ENCODE assay signal across 8 cellular contexts in genomic region chr11:75768112-75768908, GRCh38. TPM values are rescaled to one million over a fixed set of nuclear protein-coding genes. Genes with fewer than 3 reads are reported as not detected.
A peak's percentile ranks its signal among the peaks of the same experiment; 100 is the strongest.
DNase-seq lines count a peak whose midpoint lies in the region; ATAC-seq lines count a peak whose summit lies in the region.

Gene DGAT2, plus strand, starts transcription at chr11:75768778. Its CDS starts 214 bp downstream, at chr11:75768992.

- H3K27ac ChIP-seq in CD4-positive, CD25-positive, alpha-beta regulatory T cell (ENCODE audit: insufficient read depth, low read length, poor library complexity, severe bottlenecking) = no peak within 1 kb of the TSS
- H3K27ac ChIP-seq in ectodermal cell (ENCODE audit: insufficient read depth, low read depth, low read length, poor library complexity, severe bottlenecking) = no peak within 1 kb of the TSS

- peak within 1 kb of the TSS; percentile 1 to 83 (median 17) for H3K27ac Mint-ChIP-seq in CD4-positive, CD25-positive, alpha-beta regulatory T cell
- H3K27ac Mint-ChIP-seq in memory B cell = peak within 1 kb of the TSS; percentile 99

- peak within 1 kb of the TSS; percentile 77 to 90 (median 83) for H3K4me3 Mint-ChIP-seq in CD4-positive, CD25-positive, alpha-beta regulatory T cell
- peak within 1 kb of the TSS; percentile 86 for H3K4me3 Mint-ChIP-seq in memory B cell

- H3K4me1 Mint-ChIP-seq in CD4-positive, CD25-positive, alpha-beta regulatory T cell = peaks cover 0 to 22% (median 11%) of the 10 kb centered on the region in 4 donors
- H3K4me1 Mint-ChIP-seq in memory B cell = peaks cover 42% of the 10 kb centered on the region

- H3K27me3 ChIP-seq in CD4-positive, CD25-positive, alpha-beta regulatory T cell (ENCODE audit: control insufficient read depth, insufficient read depth, low read length) = no peaks in the 10 kb centered on the region
- H3K27me3 ChIP-seq in ectodermal cell (ENCODE audit: control insufficient read depth, insufficient read depth, low read length, poor library complexity, severe bottlenecking) = peaks cover 43% of the 10 kb centered on the region

- peak within 1 kb of the TSS; percentile 48 for H3K4me3 ChIP-seq in CD4-positive, CD25-positive, alpha-beta regulatory T cell (ENCODE audit: low read depth, low read length)
- peak within 1 kb of the TSS; percentile 35 for H3K4me3 ChIP-seq in ectodermal cell (ENCODE audit: insufficient read depth, low read depth, low read length)

- H3K4me1 ChIP-seq in CD4-positive, CD25-positive, alpha-beta regulatory T cell (ENCODE audit: control insufficient read depth, insufficient read depth, low read length, poor library complexity, severe bottlenecking) = peaks cover 19% of the 10 kb centered on the region
- H3K4me1 ChIP-seq in ectodermal cell (ENCODE audit: control insufficient read depth, insufficient read depth, low read length) = peaks cover 18% of the 10 kb centered on the region

- H3K27me3 Mint-ChIP-seq in CD4-positive, CD25-positive, alpha-beta regulatory T cell = peaks cover 20% of the 10 kb centered on the region
- H3K27me3 Mint-ChIP-seq in memory B cell = no peaks in the 10 kb centered on the region

- DNase-seq in CD4-positive, CD25-positive, alpha-beta regulatory T cell = peak; percentile 46 to 84 (median 68)
- peak; percentile 59 for DNase-seq in NCI-H748 treated with DMSO at 0.1 percent for 48 hours (lab: John Stamatoyannopoulos, UW)
- peak; percentile 70 to 75 for DNase-seq in activated CD4-positive, alpha-beta T cell treated with anti-CD3 and anti-CD28 coated beads, Interleukin-2, amount 50 U/mL, for 48 hours
- DNase-seq in memory B cell (ENCODE audit: low spot score in 2 of 2) = peak; percentile 82 to 91
- peak; percentile 20 for DNase-seq in stimulated activated CD8-positive, alpha-beta memory T cell treated with anti-CD3 and anti-CD28 coated beads, Interleukin-15, amount 100 ng/mL, for 1 hour (ENCODE audit: low read depth)

- H3K36me3 Mint-ChIP-seq in CD4-positive, CD25-positive, alpha-beta regulatory T cell = peaks cover 3% of the 10 kb centered on the region
- no peaks in the 10 kb centered on the region for H3K36me3 Mint-ChIP-seq in memory B cell

- H3K36me3 ChIP-seq in CD4-positive, CD25-positive, alpha-beta regulatory T cell (ENCODE audit: control insufficient read depth, insufficient read depth, low read length) = no peaks in the 10 kb centered on the region
- no peaks in the 10 kb centered on the region for H3K36me3 ChIP-seq in ectodermal cell (ENCODE audit: control insufficient read depth, insufficient read depth, low read length)

- 4 to 5% methylated on average over 66 of the region's 66 CpGs for WGBS in ectodermal cell, 2 experiments

- ATAC-seq in CD4-positive, CD25-positive, alpha-beta regulatory T cell (ENCODE audit: low read depth in 2 of 2) = peak; percentile 80
- ATAC-seq in GM19438 (IDR thresholded peaks at IDR 0.05; ENCODE audit: low read depth, unreplicated experiment) (peak; percentile 71), HG03571 (IDR thresholded peaks at IDR 0.05; ENCODE audit: unreplicated experiment) (peak; percentile 50), memory B cell (ENCODE audit: low read depth) (peak; percentile 78)

- no peaks in the 10 kb centered on the region for H3K9me3 ChIP-seq in CD4-positive, CD25-positive, alpha-beta regulatory T cell (ENCODE audit: control insufficient read depth in 2 of 2, low read length in 2 of 2)
- no peaks in the 10 kb centered on the region for H3K9me3 ChIP-seq in ectodermal cell (ENCODE audit: control insufficient read depth, low read length)

- H3K9me3 Mint-ChIP-seq in CD4-positive, CD25-positive, alpha-beta regulatory T cell = no peaks in the 10 kb centered on the region
- no peaks in the 10 kb centered on the region for H3K9me3 Mint-ChIP-seq in memory B cell

RNA-seq across cellular contexts. Expression of gene DGAT2, which starts in this region (rescaled TPM):
- 0.42 TPM for total RNA-seq in CD4-positive, CD25-positive, alpha-beta regulatory T cell
- under 1 TPM in 2 of 4 donors, not detected in 2; 0.17 to 0.47 TPM for polyA plus RNA-seq in CD4-positive, CD25-positive, alpha-beta regulatory T cell
- polyA plus RNA-seq in ectodermal cell (2013, experiment 1 of 4) = 4.5 TPM
- polyA plus RNA-seq in ectodermal cell (2013, experiment 2 of 4) = 5.7 TPM
- polyA plus RNA-seq in ectodermal cell (2013, experiment 3 of 4) = 3.6 TPM
- polyA plus RNA-seq in ectodermal cell (2013, experiment 4 of 4) = 3.3 TPM

Comparison
In these comparisons a context has a peak if more than half of its experiments do, and no peak if none do; other contexts are left out.
1. Peak in DNase-seq, ATAC-seq and H3K4me3 ChIP-seq in CD4-positive, CD25-positive, alpha-beta regulatory T cell; RNA of the gene not detected or under 1 TPM.
2. DNase-seq: peak in every context shown above with its lines; median percentile 86 in memory B cell; 72 in activated CD4-positive, alpha-beta T cell treated with anti-CD3 and anti-CD28 coated beads, Interleukin-2, amount 50 U/mL, for 48 hours; 68 in CD4-positive, CD25-positive, alpha-beta regulatory T cell; 59 in NCI-H748 treated with DMSO at 0.1 percent for 48 hours; 20 in stimulated activated CD8-positive, alpha-beta memory T cell treated with anti-CD3 and anti-CD28 coated beads, Interleukin-15, amount 100 ng/mL, for 1 hour.